8 cellular contexts compared by ENCODE assay signal in genomic region chr3:81760924-81761903, GRCh38. TPM values are rescaled to one million over a fixed set of nuclear protein-coding genes. Genes with fewer than 3 reads are reported as not detected.
DNase-seq lines count a peak whose midpoint lies in the region; ATAC-seq and TF ChIP-seq lines count a peak whose summit lies in the region.

Gene GBE1, minus strand, starts transcription at chr3:81761645. Its CDS starts 128 bp downstream, at chr3:81761517.

- no peaks in the 10 kb centered on the region; the same call in 1 of the 2 replicates for H3K9me3 ChIP-seq in HUES64 (ENCODE audit: insufficient read depth, low read depth, low read length)

- TF ChIP-seq CTCF in epithelial cell of proximal tubule (conservative IDR thresholded peaks at IDR 0.05; ENCODE audit: low read depth, low read length) = peak; percentile 55

- H3K27ac ChIP-seq in HUES64 (ENCODE audit: low read depth, low read length) = peak within 1 kb of the TSS; percentile 94

- H3K27me3 ChIP-seq in HUES64 (ENCODE audit: insufficient read depth, low read length) = no peaks in the 10 kb centered on the region

- peak within 1 kb of the TSS; percentile 95 for H3K9ac ChIP-seq in HUES64 (ENCODE audit: low read depth, low read length)

- DNase-seq in DMS114 treated with DMSO at 0.1 percent for 48 hours (lab: John Stamatoyannopoulos, UW; ENCODE audit: unreplicated experiment) = peak; percentile 41
- peak; percentile 93 for DNase-seq in OCI-M1 (lab: John Stamatoyannopoulos, UW)
- peak; percentile 81 for DNase-seq in activated T-cell treated with anti-CD3 and anti-CD28 coated beads for 4 hours
- DNase-seq in epithelial cell of proximal tubule (ENCODE audit: low read depth) = peak; percentile 76
- DNase-seq in mucosa of gallbladder (ENCODE audit: low spot score) = peak; percentile 90
- peak; percentile 71 to 75 for DNase-seq in stimulated activated CD8-positive, alpha-beta memory T cell treated with anti-CD3 and anti-CD28 coated beads, Interleukin-4, amount 100 ng/mL, for 4 hours (ENCODE audit: low read depth in 2 of 2, low spot score in 1 of 2)

- peak; percentile 86 for ATAC-seq in GM21447 (IDR thresholded peaks at IDR 0.05; ENCODE audit: unreplicated experiment)

- H3K4me1 ChIP-seq in HUES64 (ENCODE audit: insufficient read depth, low read length) = peaks cover 17% of the 10 kb centered on the region

- peaks cover 3% of the 10 kb centered on the region; the same call in 1 of the 2 replicates for H3K36me3 ChIP-seq in HUES64 (ENCODE audit: insufficient read depth, low read length)

- H3K4me3 ChIP-seq in HUES64 (ENCODE audit: low read length) = peak within 1 kb of the TSS; percentile 79
- H3K4me3 ChIP-seq in epithelial cell of proximal tubule (ENCODE audit: low read depth, low read length) = peak within 1 kb of the TSS; percentile 72

- under 1% methylated on average over 88 of the region's 88 CpGs for WGBS in HUES64

RNA-seq across cellular contexts. Expression of gene GBE1, which starts in this region (rescaled TPM):
- 11.6 TPM for polyA plus RNA-seq in HUES64 (2013, experiment 1 of 2)
- 11.2 TPM for polyA plus RNA-seq in HUES64 (2013, experiment 2 of 2)
- total RNA-seq in epithelial cell of proximal tubule = 28.4 and 41.9 TPM in 2 replicates
- total RNA-seq in mucosa of gallbladder = 17.2 TPM

Comparison
In these comparisons a context has a peak if more than half of its experiments do, and no peak if none do; other contexts are left out.
1. Peak in every context shown above with its lines: DNase-seq, ATAC-seq, H3K4me3 ChIP-seq and H3K27ac ChIP-seq.
2. DNase-seq: peak in every context shown above with its lines; median percentile 93 in OCI-M1; 90 in mucosa of gallbladder; 81 in activated T-cell treated with anti-CD3 and anti-CD28 coated beads for 4 hours; 76 in epithelial cell of proximal tubule; 73 in stimulated activated CD8-positive, alpha-beta memory T cell treated with anti-CD3 and anti-CD28 coated beads, Interleukin-4, amount 100 ng/mL, for 4 hours; 41 in DMS114 treated with DMSO at 0.1 percent for 48 hours.